Comparison of ENCODE assay signal across 12 cellular contexts in the genomic region with DNA sequence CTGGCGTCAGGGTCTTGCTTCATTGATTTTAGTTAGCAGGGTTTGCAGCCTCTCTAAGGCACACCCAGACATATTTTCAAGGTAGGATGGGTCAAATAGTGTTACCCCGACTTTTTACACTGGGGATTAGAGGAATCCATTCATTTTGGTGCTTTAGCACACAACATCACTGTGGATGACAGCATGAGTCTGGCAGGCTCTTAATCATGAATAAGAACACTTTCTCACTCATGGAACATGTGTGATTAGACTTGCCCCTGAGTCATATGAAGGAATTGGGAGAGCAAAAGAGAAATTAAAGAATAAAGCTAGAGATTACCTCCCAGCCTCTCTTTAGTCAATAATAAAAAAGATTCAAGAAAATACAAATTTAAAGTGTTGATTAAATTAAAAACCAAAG.
"Had no signal": no experiment of that assay in that cellular context is flagged by ENCODE, and none has a peak within 500 bp of the region (broad histone marks: within the 10 kb centered on the region; RNA-seq: fewer than 3 reads in every experiment).

No MANE protein-coding gene starts in this region.

- H3K36me3 ChIP-seq: right atrium auricular region, transverse colon had no signal

- H3K9me3 ChIP-seq: transverse colon had no signal

- H3K4me1 Mint-ChIP-seq: activated CD8-positive, alpha-beta memory T cell treated with anti-CD3 and anti-CD28 coated beads, Interleukin-2, amount 10 ng/mL, durations not matched to agents 7 days and 5 days; natural killer cell; stimulated activated effector memory CD8-positive, alpha-beta T cell treated with anti-CD3 and anti-CD28 coated beads, Interleukin-12 subunit alpha, Interleukin-12 subunit beta, amount 100 ng/mL, for 72 hours had no signal

- H3K4me3 ChIP-seq: right atrium auricular region, skin epidermis, transverse colon had no signal

- DNase-seq: activated CD4-positive, alpha-beta T cell treated with anti-CD3 and anti-CD28 coated beads for 1 hour; activated CD4-positive, alpha-beta T cell treated with anti-CD3 and anti-CD28 coated beads, Interleukin-2, amount 50 U/mL, for 48 hours; activated CD8-positive, alpha-beta memory T cell treated with anti-CD3 and anti-CD28 coated beads, Interleukin-2, amount 10 ng/mL, durations not matched to agents 7 days and 5 days; activated gamma-delta T cell; activated T-cell treated with anti-CD3 and anti-CD28 coated beads, Interleukin-2, amount 50 U/mL, for 24 hours; natural killer cell; transverse colon had no signal

- H3K4me1 ChIP-seq: transverse colon had no signal

- ATAC-seq: activated CD8-positive, alpha-beta memory T cell treated with anti-CD3 and anti-CD28 coated beads, Interleukin-2, amount 10 ng/mL, durations not matched to agents 7 days and 5 days; natural killer cell; stimulated activated effector memory CD8-positive, alpha-beta T cell treated with anti-CD3 and anti-CD28 coated beads, Interleukin-12 subunit alpha, Interleukin-12 subunit beta, amount 100 ng/mL, for 72 hours had no signal

- H3K36me3 Mint-ChIP-seq: activated CD8-positive, alpha-beta memory T cell treated with anti-CD3 and anti-CD28 coated beads, Interleukin-2, amount 10 ng/mL, durations not matched to agents 7 days and 5 days; activated naive CD8-positive, alpha-beta T cell; natural killer cell; stimulated activated effector memory CD8-positive, alpha-beta T cell treated with anti-CD3 and anti-CD28 coated beads, Interleukin-12 subunit alpha, Interleukin-12 subunit beta, amount 100 ng/mL, for 72 hours had no signal

- H3K4me3 Mint-ChIP-seq: activated CD8-positive, alpha-beta memory T cell treated with anti-CD3 and anti-CD28 coated beads, Interleukin-2, amount 10 ng/mL, durations not matched to agents 7 days and 5 days; activated naive CD8-positive, alpha-beta T cell; activated T-cell treated with anti-CD3 and anti-CD28 coated beads, Interleukin-2, amount 50 U/mL, for 24 hours; natural killer cell; stimulated activated effector memory CD8-positive, alpha-beta T cell treated with anti-CD3 and anti-CD28 coated beads, Interleukin-12 subunit alpha, Interleukin-12 subunit beta, amount 100 ng/mL, for 72 hours; T-helper 2 cell treated with Interferon-gamma antibody and Interleukin-4, amounts not matched to agents 5 μg/mL and 100 μg/mL, for 36 hours had no signal

- H3K27ac Mint-ChIP-seq: activated CD8-positive, alpha-beta memory T cell treated with anti-CD3 and anti-CD28 coated beads, Interleukin-2, amount 10 ng/mL, durations not matched to agents 7 days and 5 days; activated naive CD8-positive, alpha-beta T cell; activated T-cell treated with anti-CD3 and anti-CD28 coated beads, Interleukin-2, amount 50 U/mL, for 24 hours; natural killer cell; stimulated activated effector memory CD8-positive, alpha-beta T cell treated with anti-CD3 and anti-CD28 coated beads, Interleukin-12 subunit alpha, Interleukin-12 subunit beta, amount 100 ng/mL, for 72 hours; T-helper 2 cell treated with Interferon-gamma antibody and Interleukin-4, amounts not matched to agents 5 μg/mL and 100 μg/mL, for 36 hours had no signal

- H3K27me3 Mint-ChIP-seq: activated CD8-positive, alpha-beta memory T cell treated with anti-CD3 and anti-CD28 coated beads, Interleukin-2, amount 10 ng/mL, durations not matched to agents 7 days and 5 days; activated naive CD8-positive, alpha-beta T cell; activated T-cell treated with anti-CD3 and anti-CD28 coated beads, Interleukin-2, amount 50 U/mL, for 24 hours had no signal

- H3K27ac ChIP-seq: right atrium auricular region, skin epidermis, transverse colon had no signal

- H3K27me3 ChIP-seq: right atrium auricular region, transverse colon had no signal
